In genomic region chr2:163347982-163348842, GRCh38 we compare ENCODE assay signal across 8 cellular contexts.
DNase-seq lines count a peak whose midpoint lies in the region; ATAC-seq and TF ChIP-seq lines count a peak whose summit lies in the region.

No MANE protein-coding gene starts in this region.

- intact Hi-C loops in esophagus squamous epithelium (cut with DNase I) (no loop called here), upper lobe of right lung (cut with DNase I) (no loop called here)

- H3K27me3 ChIP-seq in NT2/D1 (ENCODE audit: insufficient read depth, insufficient read length) (no peaks in the 10 kb centered on the region), esophagus squamous epithelium (no peaks in the 10 kb centered on the region), upper lobe of right lung (no peaks in the 10 kb centered on the region)

- H3K4me1 ChIP-seq in NT2/D1 (ENCODE audit: insufficient read depth, insufficient read length), result no peaks in the 10 kb centered on the region
- H3K4me1 ChIP-seq in esophagus squamous epithelium, result peaks cover 0 to 11% (median 7%) of the 10 kb centered on the region in 3 donors
- no peaks in the 10 kb centered on the region for H3K4me1 ChIP-seq in upper lobe of right lung

- WGBS in esophagus squamous epithelium, 2 donors, result 24 to 27% methylated on average over 18 to 32 of the region's 46 CpGs

- H3K4me3 ChIP-seq in NT2/D1 (ENCODE audit: insufficient read length, low read depth) (peak overlapping the region; percentile 25), esophagus squamous epithelium (peak overlapping the region; percentile 12 to 58 (median 38)), upper lobe of right lung (peak overlapping the region; percentile 37)

- DNase-seq in Daoy (ENCODE audit: low read depth) (peak; percentile 82), NT2/D1 (ENCODE audit: low read depth, low spot score) (peak; percentile 48), esophagus squamous epithelium (lab: John Stamatoyannopoulos, UW) (no peak), midbrain (lab: John Stamatoyannopoulos, UW) (peak; percentile 59), upper lobe of right lung (peak; percentile 80)
- DNase-seq in activated naive CD4-positive, alpha-beta T cell treated with anti-CD3 and anti-CD28 coated beads, Interleukin-2, amount 50 U/mL, for 72 hours (ENCODE audit: low spot score in 2 of 2), result no peak

- TF ChIP-seq CTCF in esophagus squamous epithelium (IDR thresholded peaks at IDR 0.05), result no peak
- no peak for TF ChIP-seq CTCF in upper lobe of right lung (IDR thresholded peaks at IDR 0.05)

- no peaks in the 10 kb centered on the region for H3K9me3 ChIP-seq in NT2/D1 (ENCODE audit: insufficient read depth, low read length)
- no peaks in the 10 kb centered on the region for H3K9me3 ChIP-seq in esophagus squamous epithelium
- H3K9me3 ChIP-seq in upper lobe of right lung, result no peaks in the 10 kb centered on the region

- H3K9me3 Mint-ChIP-seq in activated naive CD4-positive, alpha-beta T cell treated with anti-CD3 and anti-CD28 coated beads, Interleukin-2, amount 50 U/mL, for 72 hours, result peaks cover 3 to 9% of the 10 kb centered on the region in 2 donors

- H3K27ac Mint-ChIP-seq in activated naive CD4-positive, alpha-beta T cell treated with anti-CD3 and anti-CD28 coated beads, Interleukin-2, amount 50 U/mL, for 72 hours, result no peak overlapping the region

- H3K36me3 ChIP-seq in NT2/D1 (ENCODE audit: insufficient read depth, insufficient read length, low read length), result no peaks in the 10 kb centered on the region
- H3K36me3 ChIP-seq in esophagus squamous epithelium, result no peaks in the 10 kb centered on the region
- no peaks in the 10 kb centered on the region for H3K36me3 ChIP-seq in upper lobe of right lung

- ATAC-seq in upper lobe of right lung, result peak; percentile 93
- ATAC-seq in HG03565 (IDR thresholded peaks at IDR 0.05; ENCODE audit: unreplicated experiment), result no peak
- ATAC-seq in activated naive CD4-positive, alpha-beta T cell treated with anti-CD3 and anti-CD28 coated beads, Interleukin-2, amount 50 U/mL, for 72 hours, result no peak
- ATAC-seq in GM19328 (IDR thresholded peaks at IDR 0.05; ENCODE audit: unreplicated experiment), result no peak

- H3K36me3 Mint-ChIP-seq in activated naive CD4-positive, alpha-beta T cell treated with anti-CD3 and anti-CD28 coated beads, Interleukin-2, amount 50 U/mL, for 72 hours, result no peaks in the 10 kb centered on the region

- no peak for TF ChIP-seq POLR2A in esophagus squamous epithelium (IDR thresholded peaks at IDR 0.05)

- H3K27ac ChIP-seq in esophagus squamous epithelium (peak overlapping the region; percentile 15 to 75 (median 60)), upper lobe of right lung (peak overlapping the region; percentile 55)

- H3K9ac ChIP-seq in NT2/D1 (ENCODE audit: insufficient read length, low read depth), result peak overlapping the region; percentile 57

Comparison
In these comparisons a context has a peak if more than half of its experiments do, and no peak if none do; other contexts are left out.
1. DNase-seq: peak in Daoy (single experiment), NT2/D1 (single experiment), midbrain (single experiment) and upper lobe of right lung (single experiment); none in esophagus squamous epithelium (single experiment) and activated naive CD4-positive, alpha-beta T cell treated with anti-CD3 and anti-CD28 coated beads, Interleukin-2, amount 50 U/mL, for 72 hours (0 of 2).
2. Peak in every context shown above with its lines, with median percentiles within 50 percentile points of each other: H3K4me3 ChIP-seq.